In genomic region chr16:31713071-31713944, GRCh38 we compare ENCODE assay signal across 8 cellular contexts.
DNase-seq lines count a peak whose midpoint lies in the region; ATAC-seq and TF ChIP-seq lines count a peak whose summit lies in the region.

No MANE protein-coding gene starts in this region.

- H3K27ac ChIP-seq in C4-2B = peak overlapping the region; percentile 90
- H3K27ac ChIP-seq in left lung = peak overlapping the region; percentile 90 to 95

- DNase-seq in NCI-H526 treated with DMSO at 0.1 percent for 48 hours (lab: John Stamatoyannopoulos, UW) = peak; percentile 83
- DNase-seq in activated CD4-positive, alpha-beta T cell treated with anti-CD3 and anti-CD28 coated beads, Interleukin-2, amount 50 U/mL, for 24 hours (ENCODE audit: low read depth in 1 of 2, low spot score in 1 of 2) = peak; percentile 80 to 91
- peak; percentile 96 for DNase-seq in dermis blood vessel endothelial cell
- peak; percentile 91 to 93 for DNase-seq in left lung
- peak; percentile 90 for DNase-seq in stimulated activated CD4-positive, alpha-beta T cell treated with anti-CD3 and anti-CD28 coated beads, Interleukin-2, amount 100 ng/mL, for 4 hours (ENCODE audit: low read depth)

- peaks cover 9 to 25% of the 10 kb centered on the region in 2 donors for H3K4me1 ChIP-seq in left lung

- H3K36me3 ChIP-seq in left lung = peaks cover 0 to 11% of the 10 kb centered on the region in 2 donors

- H3K27me3 ChIP-seq in left lung = no peaks in the 10 kb centered on the region

- TF ChIP-seq CTCF in C4-2B (conservative IDR thresholded peaks at IDR 0.05) = no peak
- TF ChIP-seq CTCF in left lung (IDR thresholded peaks at IDR 0.05) = no peak

- intact Hi-C loops in left lung (cut with DNase I) = no loop called here

- H3K9me3 ChIP-seq in left lung = no peaks in the 10 kb centered on the region

- ATAC-seq in GM19351 (IDR thresholded peaks at IDR 0.05; ENCODE audit: unreplicated experiment) = peak; percentile 93
- peak; percentile 93 for ATAC-seq in HG03520 (IDR thresholded peaks at IDR 0.05; ENCODE audit: unreplicated experiment)
- peak; percentile 96 for ATAC-seq in left lung

- peak overlapping the region; percentile 73 to 95 for H3K4me3 ChIP-seq in left lung

Comparison
In these comparisons a context has a peak if more than half of its experiments do, and no peak if none do; other contexts are left out.
1. Peak in every context shown above with its lines: DNase-seq, ATAC-seq, H3K4me3 ChIP-seq and H3K27ac ChIP-seq.